ENCODE assay signal across 1 cellular context in the genomic region with DNA sequence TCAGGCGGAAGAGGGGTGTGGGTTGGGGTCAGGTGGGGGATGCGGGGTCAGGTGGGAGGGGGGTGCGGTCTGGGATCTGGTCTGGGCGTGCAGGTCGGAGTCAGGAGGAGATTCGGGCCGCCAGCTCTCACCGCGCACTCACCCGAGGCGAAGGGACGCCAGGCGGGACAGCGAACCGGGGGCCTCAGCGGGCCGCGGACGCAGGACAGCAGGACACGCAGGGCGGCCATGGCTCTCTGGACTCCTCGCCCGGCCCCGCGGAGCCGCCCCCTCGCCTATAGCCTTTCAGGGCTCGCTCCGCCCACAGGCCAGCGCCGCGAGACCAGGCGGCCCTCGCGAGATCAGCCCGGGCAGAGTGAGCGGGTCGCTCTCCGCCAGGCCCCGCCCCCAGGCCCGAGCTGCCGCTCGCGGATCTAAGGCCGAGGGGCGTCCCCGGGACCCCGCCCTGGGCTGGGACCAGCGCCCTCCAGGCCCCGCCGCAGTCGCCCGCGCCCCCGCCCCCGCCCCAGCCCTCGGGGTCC.
TF ChIP-seq lines count a peak whose summit lies in the region.

A gene (minus strand): TSS at position 251 of the 521 bp plus-strand sequence. CDS start 21 bp downstream, at position 230.

TF ChIP-seq in HEK293, 187 proteins besides CTCF, POLR2A, EP300 and RAD21 (continued from another document and continues in another):
- TF ChIP-seq, protein P1, sequence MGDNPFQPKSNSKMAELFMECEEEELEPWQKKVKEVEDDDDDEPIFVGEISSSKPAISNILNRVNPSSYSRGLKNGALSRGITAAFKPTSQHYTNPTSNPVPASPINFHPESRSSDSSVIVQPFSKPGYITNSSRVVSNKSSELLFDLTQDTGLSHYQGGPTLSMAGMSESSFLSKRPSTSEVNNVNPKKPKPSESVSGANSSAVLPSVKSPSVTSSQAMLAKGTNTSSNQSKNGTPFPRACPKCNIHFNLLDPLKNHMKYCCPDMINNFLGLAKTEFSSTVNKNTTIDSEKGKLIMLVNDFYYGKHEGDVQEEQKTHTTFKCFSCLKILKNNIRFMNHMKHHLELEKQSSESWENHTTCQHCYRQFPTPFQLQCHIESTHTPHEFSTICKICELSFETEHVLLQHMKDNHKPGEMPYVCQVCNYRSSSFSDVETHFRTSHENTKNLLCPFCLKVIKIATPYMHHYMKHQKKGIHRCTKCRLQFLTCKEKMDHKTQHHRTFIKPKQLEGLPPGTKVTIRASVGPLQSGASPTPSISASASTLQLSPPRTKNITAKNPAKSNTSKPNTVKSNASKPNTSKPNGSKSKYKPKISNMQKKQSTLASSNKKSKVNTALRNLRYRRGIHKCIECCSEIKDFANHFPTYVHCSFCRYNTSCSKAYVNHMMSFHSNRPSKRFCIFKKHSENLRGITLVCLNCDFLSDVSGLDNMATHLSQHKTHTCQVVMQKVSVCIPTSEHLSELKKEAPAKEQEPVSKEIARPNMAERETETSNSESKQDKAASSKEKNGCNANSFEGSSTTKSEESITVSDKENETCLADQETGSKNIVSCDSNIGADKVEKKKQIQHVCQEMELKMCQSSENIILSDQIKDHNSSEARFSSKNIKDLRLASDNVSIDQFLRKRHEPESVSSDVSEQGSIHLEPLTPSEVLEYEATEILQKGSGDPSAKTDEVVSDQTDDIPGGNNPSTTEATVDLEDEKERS (tag by site-specific recombination; IDR thresholded peaks at IDR 0.05), result no peak
- TF ChIP-seq ZNF174 (tag by site-specific recombination; IDR thresholded peaks at IDR 0.05) (no peak), ZNF37A (tag by site-specific recombination; IDR thresholded peaks at IDR 0.05) (no peak), ZNF776 (tag by site-specific recombination; IDR thresholded peaks at IDR 0.05; ENCODE audit: borderline replicate concordance) (no peak), ZNF768 (tag by site-specific recombination; IDR thresholded peaks at IDR 0.05) (no peak), ZNF629 (tag by site-specific recombination; IDR thresholded peaks at IDR 0.05) (no peak), ZNF133 (tag by site-specific recombination; IDR thresholded peaks at IDR 0.05) (no peak), ZNF747 (tag by site-specific recombination; IDR thresholded peaks at IDR 0.05) (no peak), ZNF792 (tag by site-specific recombination; IDR thresholded peaks at IDR 0.05) (no peak), ZNF23 (tag by site-specific recombination; IDR thresholded peaks at IDR 0.05; ENCODE audit: borderline replicate concordance) (no peak), GLIS1 (tag by site-specific recombination; IDR thresholded peaks at IDR 0.05) (no peak), ZNF701 (tag by site-specific recombination; IDR thresholded peaks at IDR 0.05) (no peak), ZNF121 (tag by site-specific recombination; IDR thresholded peaks at IDR 0.05) (no peak), ZNF16 (tag by site-specific recombination; IDR thresholded peaks at IDR 0.05; ENCODE audit: low read depth) (no peak), ZNF169 (tag by site-specific recombination; IDR thresholded peaks at IDR 0.05) (no peak), ZNF830 (tag by site-specific recombination; IDR thresholded peaks at IDR 0.05; ENCODE audit: low read depth) (no peak), ZNF621 (tag by site-specific recombination; IDR thresholded peaks at IDR 0.05) (no peak), ZIC2 (tag by site-specific recombination; IDR thresholded peaks at IDR 0.05) (peak; percentile 29; the same call in 1 of the 2 replicates), MEIS1 (CRISPR knock-in tag; IDR thresholded peaks at IDR 0.05; ENCODE audit: borderline replicate concordance) (no peak), ZNF560 (tag by site-specific recombination; IDR thresholded peaks at IDR 0.05; ENCODE audit: borderline replicate concordance) (no peak), ZNF791 (tag by site-specific recombination; IDR thresholded peaks at IDR 0.05) (no peak), ZNF558 (tag by site-specific recombination; IDR thresholded peaks at IDR 0.05) (no peak), ZNF48 (tag by site-specific recombination; IDR thresholded peaks at IDR 0.05) (no peak), GFI1B (tag by site-specific recombination; IDR thresholded peaks at IDR 0.05) (no peak), GLI4 (tag by site-specific recombination; IDR thresholded peaks at IDR 0.05) (no peak), ZNF544 (tag by site-specific recombination; IDR thresholded peaks at IDR 0.05) (no peak), HOXA7 (CRISPR knock-in tag; IDR thresholded peaks at IDR 0.05; ENCODE audit: borderline replicate concordance) (no peak), ZNF664 (tag by site-specific recombination; IDR thresholded peaks at IDR 0.05) (no peak)
- TF ChIP-seq, protein P2, sequence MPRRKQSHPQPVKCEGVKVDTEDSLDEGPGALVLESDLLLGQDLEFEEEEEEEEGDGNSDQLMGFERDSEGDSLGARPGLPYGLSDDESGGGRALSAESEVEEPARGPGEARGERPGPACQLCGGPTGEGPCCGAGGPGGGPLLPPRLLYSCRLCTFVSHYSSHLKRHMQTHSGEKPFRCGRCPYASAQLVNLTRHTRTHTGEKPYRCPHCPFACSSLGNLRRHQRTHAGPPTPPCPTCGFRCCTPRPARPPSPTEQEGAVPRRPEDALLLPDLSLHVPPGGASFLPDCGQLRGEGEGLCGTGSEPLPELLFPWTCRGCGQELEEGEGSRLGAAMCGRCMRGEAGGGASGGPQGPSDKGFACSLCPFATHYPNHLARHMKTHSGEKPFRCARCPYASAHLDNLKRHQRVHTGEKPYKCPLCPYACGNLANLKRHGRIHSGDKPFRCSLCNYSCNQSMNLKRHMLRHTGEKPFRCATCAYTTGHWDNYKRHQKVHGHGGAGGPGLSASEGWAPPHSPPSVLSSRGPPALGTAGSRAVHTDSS (tag by site-specific recombination; IDR thresholded peaks at IDR 0.05), result no peak
- TF ChIP-seq, protein P3, sequence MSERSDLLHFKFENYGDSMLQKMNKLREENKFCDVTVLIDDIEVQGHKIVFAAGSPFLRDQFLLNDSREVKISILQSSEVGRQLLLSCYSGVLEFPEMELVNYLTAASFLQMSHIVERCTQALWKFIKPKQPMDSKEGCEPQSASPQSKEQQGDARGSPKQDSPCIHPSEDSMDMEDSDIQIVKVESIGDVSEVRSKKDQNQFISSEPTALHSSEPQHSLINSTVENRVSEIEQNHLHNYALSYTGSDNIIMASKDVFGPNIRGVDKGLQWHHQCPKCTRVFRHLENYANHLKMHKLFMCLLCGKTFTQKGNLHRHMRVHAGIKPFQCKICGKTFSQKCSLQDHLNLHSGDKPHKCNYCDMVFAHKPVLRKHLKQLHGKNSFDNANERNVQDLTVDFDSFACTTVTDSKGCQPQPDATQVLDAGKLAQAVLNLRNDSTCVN (tag by site-specific recombination; optimal IDR thresholded peaks at IDR 0.05), result peak; percentile 74
- TF ChIP-seq, protein P4, sequence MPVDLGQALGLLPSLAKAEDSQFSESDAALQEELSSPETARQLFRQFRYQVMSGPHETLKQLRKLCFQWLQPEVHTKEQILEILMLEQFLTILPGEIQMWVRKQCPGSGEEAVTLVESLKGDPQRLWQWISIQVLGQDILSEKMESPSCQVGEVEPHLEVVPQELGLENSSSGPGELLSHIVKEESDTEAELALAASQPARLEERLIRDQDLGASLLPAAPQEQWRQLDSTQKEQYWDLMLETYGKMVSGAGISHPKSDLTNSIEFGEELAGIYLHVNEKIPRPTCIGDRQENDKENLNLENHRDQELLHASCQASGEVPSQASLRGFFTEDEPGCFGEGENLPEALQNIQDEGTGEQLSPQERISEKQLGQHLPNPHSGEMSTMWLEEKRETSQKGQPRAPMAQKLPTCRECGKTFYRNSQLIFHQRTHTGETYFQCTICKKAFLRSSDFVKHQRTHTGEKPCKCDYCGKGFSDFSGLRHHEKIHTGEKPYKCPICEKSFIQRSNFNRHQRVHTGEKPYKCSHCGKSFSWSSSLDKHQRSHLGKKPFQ (tag by site-specific recombination; IDR thresholded peaks at IDR 0.05), result no peak
- TF ChIP-seq, protein P5, sequence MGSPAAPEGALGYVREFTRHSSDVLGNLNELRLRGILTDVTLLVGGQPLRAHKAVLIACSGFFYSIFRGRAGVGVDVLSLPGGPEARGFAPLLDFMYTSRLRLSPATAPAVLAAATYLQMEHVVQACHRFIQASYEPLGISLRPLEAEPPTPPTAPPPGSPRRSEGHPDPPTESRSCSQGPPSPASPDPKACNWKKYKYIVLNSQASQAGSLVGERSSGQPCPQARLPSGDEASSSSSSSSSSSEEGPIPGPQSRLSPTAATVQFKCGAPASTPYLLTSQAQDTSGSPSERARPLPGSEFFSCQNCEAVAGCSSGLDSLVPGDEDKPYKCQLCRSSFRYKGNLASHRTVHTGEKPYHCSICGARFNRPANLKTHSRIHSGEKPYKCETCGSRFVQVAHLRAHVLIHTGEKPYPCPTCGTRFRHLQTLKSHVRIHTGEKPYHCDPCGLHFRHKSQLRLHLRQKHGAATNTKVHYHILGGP (tag by site-specific recombination; IDR thresholded peaks at IDR 0.05), result no peak
- TF ChIP-seq, protein P6, sequence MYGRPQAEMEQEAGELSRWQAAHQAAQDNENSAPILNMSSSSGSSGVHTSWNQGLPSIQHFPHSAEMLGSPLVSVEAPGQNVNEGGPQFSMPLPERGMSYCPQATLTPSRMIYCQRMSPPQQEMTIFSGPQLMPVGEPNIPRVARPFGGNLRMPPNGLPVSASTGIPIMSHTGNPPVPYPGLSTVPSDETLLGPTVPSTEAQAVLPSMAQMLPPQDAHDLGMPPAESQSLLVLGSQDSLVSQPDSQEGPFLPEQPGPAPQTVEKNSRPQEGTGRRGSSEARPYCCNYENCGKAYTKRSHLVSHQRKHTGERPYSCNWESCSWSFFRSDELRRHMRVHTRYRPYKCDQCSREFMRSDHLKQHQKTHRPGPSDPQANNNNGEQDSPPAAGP (tag by site-specific recombination; IDR thresholded peaks at IDR 0.05), result peak; percentile 62; the same call in 1 of the 2 replicates
- TF ChIP-seq, protein P7, sequence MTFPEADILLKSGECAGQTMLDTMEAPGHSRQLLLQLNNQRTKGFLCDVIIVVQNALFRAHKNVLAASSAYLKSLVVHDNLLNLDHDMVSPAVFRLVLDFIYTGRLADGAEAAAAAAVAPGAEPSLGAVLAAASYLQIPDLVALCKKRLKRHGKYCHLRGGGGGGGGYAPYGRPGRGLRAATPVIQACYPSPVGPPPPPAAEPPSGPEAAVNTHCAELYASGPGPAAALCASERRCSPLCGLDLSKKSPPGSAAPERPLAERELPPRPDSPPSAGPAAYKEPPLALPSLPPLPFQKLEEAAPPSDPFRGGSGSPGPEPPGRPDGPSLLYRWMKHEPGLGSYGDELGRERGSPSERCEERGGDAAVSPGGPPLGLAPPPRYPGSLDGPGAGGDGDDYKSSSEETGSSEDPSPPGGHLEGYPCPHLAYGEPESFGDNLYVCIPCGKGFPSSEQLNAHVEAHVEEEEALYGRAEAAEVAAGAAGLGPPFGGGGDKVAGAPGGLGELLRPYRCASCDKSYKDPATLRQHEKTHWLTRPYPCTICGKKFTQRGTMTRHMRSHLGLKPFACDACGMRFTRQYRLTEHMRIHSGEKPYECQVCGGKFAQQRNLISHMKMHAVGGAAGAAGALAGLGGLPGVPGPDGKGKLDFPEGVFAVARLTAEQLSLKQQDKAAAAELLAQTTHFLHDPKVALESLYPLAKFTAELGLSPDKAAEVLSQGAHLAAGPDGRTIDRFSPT (tag by site-specific recombination; IDR thresholded peaks at IDR 0.05), result no peak
- TF ChIP-seq, protein P8, sequence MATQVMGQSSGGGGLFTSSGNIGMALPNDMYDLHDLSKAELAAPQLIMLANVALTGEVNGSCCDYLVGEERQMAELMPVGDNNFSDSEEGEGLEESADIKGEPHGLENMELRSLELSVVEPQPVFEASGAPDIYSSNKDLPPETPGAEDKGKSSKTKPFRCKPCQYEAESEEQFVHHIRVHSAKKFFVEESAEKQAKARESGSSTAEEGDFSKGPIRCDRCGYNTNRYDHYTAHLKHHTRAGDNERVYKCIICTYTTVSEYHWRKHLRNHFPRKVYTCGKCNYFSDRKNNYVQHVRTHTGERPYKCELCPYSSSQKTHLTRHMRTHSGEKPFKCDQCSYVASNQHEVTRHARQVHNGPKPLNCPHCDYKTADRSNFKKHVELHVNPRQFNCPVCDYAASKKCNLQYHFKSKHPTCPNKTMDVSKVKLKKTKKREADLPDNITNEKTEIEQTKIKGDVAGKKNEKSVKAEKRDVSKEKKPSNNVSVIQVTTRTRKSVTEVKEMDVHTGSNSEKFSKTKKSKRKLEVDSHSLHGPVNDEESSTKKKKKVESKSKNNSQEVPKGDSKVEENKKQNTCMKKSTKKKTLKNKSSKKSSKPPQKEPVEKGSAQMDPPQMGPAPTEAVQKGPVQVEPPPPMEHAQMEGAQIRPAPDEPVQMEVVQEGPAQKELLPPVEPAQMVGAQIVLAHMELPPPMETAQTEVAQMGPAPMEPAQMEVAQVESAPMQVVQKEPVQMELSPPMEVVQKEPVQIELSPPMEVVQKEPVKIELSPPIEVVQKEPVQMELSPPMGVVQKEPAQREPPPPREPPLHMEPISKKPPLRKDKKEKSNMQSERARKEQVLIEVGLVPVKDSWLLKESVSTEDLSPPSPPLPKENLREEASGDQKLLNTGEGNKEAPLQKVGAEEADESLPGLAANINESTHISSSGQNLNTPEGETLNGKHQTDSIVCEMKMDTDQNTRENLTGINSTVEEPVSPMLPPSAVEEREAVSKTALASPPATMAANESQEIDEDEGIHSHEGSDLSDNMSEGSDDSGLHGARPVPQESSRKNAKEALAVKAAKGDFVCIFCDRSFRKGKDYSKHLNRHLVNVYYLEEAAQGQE (tag by site-specific recombination; IDR thresholded peaks at IDR 0.05), result no peak
- TF ChIP-seq, protein P9, sequence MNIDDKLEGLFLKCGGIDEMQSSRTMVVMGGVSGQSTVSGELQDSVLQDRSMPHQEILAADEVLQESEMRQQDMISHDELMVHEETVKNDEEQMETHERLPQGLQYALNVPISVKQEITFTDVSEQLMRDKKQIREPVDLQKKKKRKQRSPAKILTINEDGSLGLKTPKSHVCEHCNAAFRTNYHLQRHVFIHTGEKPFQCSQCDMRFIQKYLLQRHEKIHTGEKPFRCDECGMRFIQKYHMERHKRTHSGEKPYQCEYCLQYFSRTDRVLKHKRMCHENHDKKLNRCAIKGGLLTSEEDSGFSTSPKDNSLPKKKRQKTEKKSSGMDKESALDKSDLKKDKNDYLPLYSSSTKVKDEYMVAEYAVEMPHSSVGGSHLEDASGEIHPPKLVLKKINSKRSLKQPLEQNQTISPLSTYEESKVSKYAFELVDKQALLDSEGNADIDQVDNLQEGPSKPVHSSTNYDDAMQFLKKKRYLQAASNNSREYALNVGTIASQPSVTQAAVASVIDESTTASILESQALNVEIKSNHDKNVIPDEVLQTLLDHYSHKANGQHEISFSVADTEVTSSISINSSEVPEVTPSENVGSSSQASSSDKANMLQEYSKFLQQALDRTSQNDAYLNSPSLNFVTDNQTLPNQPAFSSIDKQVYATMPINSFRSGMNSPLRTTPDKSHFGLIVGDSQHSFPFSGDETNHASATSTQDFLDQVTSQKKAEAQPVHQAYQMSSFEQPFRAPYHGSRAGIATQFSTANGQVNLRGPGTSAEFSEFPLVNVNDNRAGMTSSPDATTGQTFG (tag by site-specific recombination; IDR thresholded peaks at IDR 0.05; ENCODE audit: borderline replicate concordance), result no peak
- TF ChIP-seq, protein P10, sequence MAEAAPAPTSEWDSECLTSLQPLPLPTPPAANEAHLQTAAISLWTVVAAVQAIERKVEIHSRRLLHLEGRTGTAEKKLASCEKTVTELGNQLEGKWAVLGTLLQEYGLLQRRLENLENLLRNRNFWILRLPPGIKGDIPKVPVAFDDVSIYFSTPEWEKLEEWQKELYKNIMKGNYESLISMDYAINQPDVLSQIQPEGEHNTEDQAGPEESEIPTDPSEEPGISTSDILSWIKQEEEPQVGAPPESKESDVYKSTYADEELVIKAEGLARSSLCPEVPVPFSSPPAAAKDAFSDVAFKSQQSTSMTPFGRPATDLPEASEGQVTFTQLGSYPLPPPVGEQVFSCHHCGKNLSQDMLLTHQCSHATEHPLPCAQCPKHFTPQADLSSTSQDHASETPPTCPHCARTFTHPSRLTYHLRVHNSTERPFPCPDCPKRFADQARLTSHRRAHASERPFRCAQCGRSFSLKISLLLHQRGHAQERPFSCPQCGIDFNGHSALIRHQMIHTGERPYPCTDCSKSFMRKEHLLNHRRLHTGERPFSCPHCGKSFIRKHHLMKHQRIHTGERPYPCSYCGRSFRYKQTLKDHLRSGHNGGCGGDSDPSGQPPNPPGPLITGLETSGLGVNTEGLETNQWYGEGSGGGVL (tag by site-specific recombination; IDR thresholded peaks at IDR 0.05), result 0 out of 2 replicates have a peak, but pooled peaks have one; percentile 20
